6 cellular contexts compared by ENCODE assay signal in the genomic region with DNA sequence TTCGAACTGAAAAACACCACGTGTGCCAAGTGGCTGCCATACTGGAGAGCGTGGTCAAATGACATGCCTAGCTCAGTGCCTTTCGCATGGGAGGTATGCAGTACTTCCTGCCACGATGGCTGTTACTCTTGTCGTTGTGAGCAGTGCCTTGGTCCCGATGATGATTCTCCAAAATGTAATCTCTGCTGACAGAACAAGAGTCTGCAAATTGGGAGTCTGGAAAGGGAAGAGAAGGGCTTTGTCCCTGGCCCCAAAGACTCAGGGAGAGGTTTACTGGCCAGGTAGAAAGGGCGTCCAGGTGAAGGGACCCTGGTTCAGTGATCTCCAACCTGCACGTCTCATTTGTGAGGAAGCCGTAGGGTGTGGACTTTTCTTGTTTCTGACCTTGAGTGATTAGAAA.
"Had no signal": no experiment of that assay in that cellular context is flagged by ENCODE, and none has a peak within 500 bp of the region (broad histone marks: within the 10 kb centered on the region; RNA-seq: fewer than 3 reads in every experiment).

No MANE protein-coding gene starts in this region.

- H2AFZ ChIP-seq: GM23338 had no signal

- H3K4me2 ChIP-seq: GM23338, KMS-11 had no signal

- DNase-seq: IMR-90, KBM-7 had no signal

- H3K4me1 Mint-ChIP-seq: GM23338 had no signal

- H3K4me3 ChIP-seq: GM23338, HAP-1 had no signal

- H3K27ac Mint-ChIP-seq: GM23338 had no signal

- H3K27ac ChIP-seq: KMS-11 had no signal

- H3K9me3 ChIP-seq: HAP-1 had no signal

- H3K4me1 ChIP-seq: HAP-1 had no signal

- ATAC-seq: GM23338, HCT116 had no signal

- H3K9ac ChIP-seq: KMS-11 had no signal

- H3K36me3 ChIP-seq: HAP-1 had no signal

- H3K9me3 Mint-ChIP-seq: GM23338 had no signal

- H3K4me3 Mint-ChIP-seq: GM23338 had no signal
